ENCODE assay signal across 12 cellular contexts in genomic region chr19:16607819-16608218, GRCh38. TPM values are rescaled to one million over a fixed set of nuclear protein-coding genes. Genes with fewer than 3 reads are reported as not detected.
DNase-seq lines count a peak whose midpoint lies in the region; ATAC-seq and TF ChIP-seq lines count a peak whose summit lies in the region.
"Had no signal": no experiment of that assay in that cellular context is flagged by ENCODE, and none has a peak within 500 bp of the region (broad histone marks: within the 10 kb centered on the region; RNA-seq: fewer than 3 reads in every experiment).

No MANE protein-coding gene starts in this region.

- H3K36me3 Mint-ChIP-seq in memory B cell: peaks cover 5% of the 10 kb centered on the region

- H3K27me3 Mint-ChIP-seq in memory B cell: no peaks in the 10 kb centered on the region
- H3K27me3 Mint-ChIP-seq: activated naive CD4-positive, alpha-beta T cell treated with anti-CD3 and anti-CD28 coated beads, Interleukin-2, amount 10 ng/mL, durations not matched to agents 7 days and 5 days had no signal

- H3K4me1 ChIP-seq in adrenal gland (replicated peaks in 1 of 2): peaks cover 20 to 52% of the 10 kb centered on the region in 2 donors
- H3K4me1 ChIP-seq in stomach: peaks cover 40 to 88% (median 59%) of the 10 kb centered on the region in 4 donors
- H3K4me1 ChIP-seq in PC-9 (replicated peaks; ENCODE audit: insufficient read depth): no peaks in the 10 kb centered on the region

- H3K36me3 ChIP-seq in adrenal gland (replicated peaks in 1 of 2) (no peaks in the 10 kb centered on the region), stomach (no peaks in the 10 kb centered on the region), PC-9 (ENCODE audit: low read depth) (no peaks in the 10 kb centered on the region)

- H4K20me1 ChIP-seq in PC-9 (ENCODE audit: insufficient read depth): peaks cover 94% of the 10 kb centered on the region

- peak overlapping the region; percentile 78 for H3K27ac Mint-ChIP-seq in memory B cell

- H3K9me3 ChIP-seq in adrenal gland (replicated peaks in 1 of 3) (no peaks in the 10 kb centered on the region), stomach (no peaks in the 10 kb centered on the region), PC-9 (ENCODE audit: insufficient read depth, low read depth) (no peaks in the 10 kb centered on the region)

- POLR2A ChIA-PET in PC-9 (lab: Charles Lee; ENCODE audit: unreplicated experiment): no interaction called here

- DNase-seq in NCI-H524 (lab: John Stamatoyannopoulos, UW): peak; percentile 46 to 78
- no peak for DNase-seq in NCI-H524 treated with DMSO at 0.1 percent for 48 hours (lab: John Stamatoyannopoulos, UW)
- DNase-seq in adrenal gland: no peak
- DNase-seq in memory B cell (ENCODE audit: low spot score in 2 of 2): no peak
- no peak for DNase-seq in stomach
- no peak for DNase-seq in NCI-H1092 treated with DMSO at 0.1 percent for 48 hours (lab: John Stamatoyannopoulos, UW)
- DNase-seq in PC-9: no peak
- DNase-seq in GM10266 (ENCODE audit: extremely low spot score): no peak
- DNase-seq: 8988T; activated naive CD4-positive, alpha-beta T cell treated with anti-CD3 and anti-CD28 coated beads, Interleukin-2, amount 10 ng/mL, durations not matched to agents 7 days and 5 days; DMS79 treated with DMSO at 0.1 percent for 48 hours; NCI-H2107 had no signal

- CTCF ChIA-PET in PC-9 (lab: Charles Lee): no interaction called here

- H3K27me3 ChIP-seq in adrenal gland (no peaks in the 10 kb centered on the region), stomach (no peaks in the 10 kb centered on the region), PC-9 (ENCODE audit: insufficient read depth, low read depth) (no peaks in the 10 kb centered on the region)

- TF ChIP-seq POLR2A in adrenal gland (IDR thresholded peaks at IDR 0.05): no peak
- no peak for TF ChIP-seq POLR2A in stomach (IDR thresholded peaks at IDR 0.05)

- TF ChIP-seq EP300 in stomach (IDR thresholded peaks at IDR 0.05): no peak

- H3K79me2 ChIP-seq in PC-9 (ENCODE audit: low read depth): peaks cover 96% of the 10 kb centered on the region

- H3K27ac ChIP-seq in adrenal gland (peak overlapping the region in 4 of 5 donors; percentile 63 to 88 (median 82)), stomach (peak overlapping the region; percentile 75 to 89 (median 86)), PC-9 (no peak overlapping the region)

- no peaks in the 10 kb centered on the region for H3K9me3 Mint-ChIP-seq in memory B cell
- H3K9me3 Mint-ChIP-seq: activated naive CD4-positive, alpha-beta T cell treated with anti-CD3 and anti-CD28 coated beads, Interleukin-2, amount 10 ng/mL, durations not matched to agents 7 days and 5 days had no signal

- H3F3A ChIP-seq in PC-9 (ENCODE audit: insufficient read depth, low read depth): peaks cover 20% of the 10 kb centered on the region

- H3K4me1 Mint-ChIP-seq in memory B cell: peaks cover 40% of the 10 kb centered on the region

- no peak for ATAC-seq in memory B cell (ENCODE audit: low read depth)

- no peaks in the 10 kb centered on the region for H3K9me2 ChIP-seq in PC-9 (ENCODE audit: insufficient read depth)

- H3K4me3 Mint-ChIP-seq in memory B cell: peak overlapping the region; percentile 56
- H3K4me3 Mint-ChIP-seq: activated naive CD4-positive, alpha-beta T cell treated with anti-CD3 and anti-CD28 coated beads, Interleukin-2, amount 10 ng/mL, durations not matched to agents 7 days and 5 days had no signal

- WGBS in adrenal gland, 4 donors: 91 to 94% (median 93%) methylated on average over 8 to 12 of the region's 12 CpGs
- 51 to 73% (median 64%) methylated on average over 8 to 12 of the region's 12 CpGs for WGBS in stomach, 5 donors

- no peak overlapping the region for H3K4me2 ChIP-seq in PC-9

- H2AFZ ChIP-seq in PC-9: no peak overlapping the region

- no TSS peak for BruUV-seq in PC-9 (replicated peaks; lab: Mats Ljungman, UMichigan)

- H3K4me3 ChIP-seq in adrenal gland (no peak overlapping the region), stomach (no peak overlapping the region), PC-9 (no peak overlapping the region)

- intact Hi-C loops in adrenal gland (cut with DNase I): no loop called here
- intact Hi-C loops in stomach (cut with DNase I; ENCODE audit: low total_unique reads): no loop called here
- intact Hi-C loops in PC-9 (cut with micrococcal nuclease; ENCODE audit: unreplicated experiment): no loop called here

- no peak for TF ChIP-seq CTCF in adrenal gland (IDR thresholded peaks at IDR 0.05)
- no peak for TF ChIP-seq CTCF in stomach (IDR thresholded peaks at IDR 0.05)
- TF ChIP-seq CTCF in PC-9 (conservative IDR thresholded peaks at IDR 0.05): no peak
- no peak for TF ChIP-seq CTCF in GM10266 (IDR thresholded peaks at IDR 0.05; ENCODE audit: control insufficient read depth, insufficient read depth, low read depth, missing control alignments)

RNA-seq across cellular contexts. Expression of gene MED26, which starts 20.2 kb away (rescaled TPM):
- total RNA-seq in adrenal gland (10 to 100 TPM in 3 of 8 donors, 1 to 10 TPM in 5; 8.1 to 17.3 (median 9.6) TPM), stomach (10 to 100 TPM in 2 of 5 donors, 1 to 10 TPM in 2, under 1 TPM in 1; 0.58 to 41.7 (median 6.2) TPM), PC-9 (2021) (11.9 and 13.0 TPM in 2 replicates)
- polyA plus RNA-seq in adrenal gland (1 to 10 TPM; 4.6 to 6.9 (median 6.4) TPM), stomach (1 to 10 TPM; 2.9 to 4.8 (median 3.8) TPM)

RNA-seq across cellular contexts. Expression of gene SLC35E1, which starts 35.6 kb away (rescaled TPM):
- total RNA-seq in adrenal gland (10 to 100 TPM; 22.6 to 49.8 (median 40.2) TPM), stomach (10 to 100 TPM; 18.3 to 63.7 (median 52.5) TPM), PC-9 (2021) (61.0 and 65.3 TPM in 2 replicates)
- polyA plus RNA-seq in adrenal gland (10 to 100 TPM; 22.0 to 43.1 (median 26.8) TPM), stomach (10 to 100 TPM; 16.2 to 21.7 (median 16.8) TPM)

RNA-seq across cellular contexts. Expression of gene SMIM7, which starts 52.1 kb away (rescaled TPM):
- total RNA-seq in adrenal gland (100 to 1,000 TPM in 2 of 8 donors, 10 to 100 TPM in 6; 76.0 to 136 (median 90.6) TPM), stomach (100 to 1,000 TPM in 2 of 5 donors, 10 to 100 TPM in 3; 35.9 to 224 (median 93.4) TPM), PC-9 (2021) (69.7 and 72.9 TPM in 2 replicates)
- polyA plus RNA-seq in adrenal gland (100 to 1,000 TPM in 1 of 3 donors, 10 to 100 TPM in 2; 82.9 to 102 (median 87.3) TPM), stomach (100 to 1,000 TPM in 1 of 3 donors, 10 to 100 TPM in 2; 78.3 to 106 (median 83.0) TPM)

RNA-seq across cellular contexts. Expression of gene TMEM38A, which starts 53.1 kb away (rescaled TPM):
- total RNA-seq in adrenal gland (10 to 100 TPM in 1 of 8 donors, 1 to 10 TPM in 7; 5.0 to 10.4 (median 6.7) TPM), stomach (10 to 100 TPM in 2 of 5 donors, 1 to 10 TPM in 2, under 1 TPM in 1; 0.58 to 69.4 (median 8.9) TPM), PC-9 (2021) (14.2 and 16.0 TPM in 2 replicates)
- polyA plus RNA-seq in adrenal gland (1 to 10 TPM; 2.2 to 4.1 (median 3.3) TPM), stomach (10 to 100 TPM in 1 of 3 donors, 1 to 10 TPM in 2; 5.2 to 13.6 (median 6.3) TPM)

Comparison
In these comparisons a context has a peak if more than half of its experiments do, and no peak if none do; other contexts are left out.
1. DNase-seq: peak in NCI-H524 (2 of 2); none in NCI-H524 treated with DMSO at 0.1 percent for 48 hours (single experiment), adrenal gland (0 of 7), memory B cell (0 of 2), stomach (single experiment), NCI-H1092 treated with DMSO at 0.1 percent for 48 hours (single experiment), PC-9 (0 of 2) and GM10266 (single experiment).